In the genomic region with DNA sequence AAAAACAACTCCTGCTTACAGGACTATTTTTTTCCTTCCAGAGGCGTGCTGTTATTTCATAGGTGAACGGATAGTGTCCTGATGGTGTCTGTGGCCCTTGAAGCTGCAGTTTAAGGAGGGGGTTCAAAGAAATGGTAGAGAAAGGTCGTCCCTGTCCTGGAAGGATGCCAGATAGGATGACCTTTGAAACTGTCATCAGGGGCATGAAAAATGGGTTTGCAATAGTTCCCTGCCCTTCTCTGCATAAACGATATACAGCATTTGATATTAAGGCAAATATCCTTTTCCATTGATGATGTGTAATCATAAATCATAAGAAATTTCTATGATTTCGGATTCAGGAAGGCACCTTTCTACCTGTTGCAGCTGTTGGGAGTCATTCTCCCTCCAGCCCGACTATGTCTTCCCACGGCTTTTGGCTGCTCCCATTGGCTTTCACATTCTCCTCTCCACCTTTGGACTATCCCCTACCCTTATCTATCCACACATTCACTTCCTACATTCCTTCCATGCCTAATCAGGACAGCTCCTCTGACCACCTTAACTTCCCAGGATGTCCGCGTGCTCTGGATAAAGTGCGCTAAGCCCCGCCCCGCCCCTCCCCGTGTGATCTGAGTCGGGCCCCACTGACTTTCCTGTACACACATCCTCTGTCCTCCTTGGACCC, we compare ENCODE assay signal across 21 cellular contexts.
"Had no signal": no experiment of that assay in that cellular context is flagged by ENCODE, and none has a peak within 500 bp of the region (broad histone marks: within the 10 kb centered on the region; RNA-seq: fewer than 3 reads in every experiment).

No MANE protein-coding gene starts in this region.

- H3K4me3 ChIP-seq: left lung, smooth muscle cell had no signal

- H3K4me2 ChIP-seq: smooth muscle cell had no signal

- H3K27ac ChIP-seq: left lung had no signal

- H3K27me3 ChIP-seq: left lung had no signal

- H3K36me3 ChIP-seq: left lung had no signal

- FAIRE-seq: frontal cortex had no signal

- DNase-seq: activated CD4-positive, alpha-beta T cell treated with anti-CD3 and anti-CD28 coated beads for 4 hours; activated CD8-positive, alpha-beta memory T cell treated with anti-CD3 and anti-CD28 coated beads, Interleukin-2, amount 50 U/mL, for 4 hours; activated CD8-positive, alpha-beta T cell treated with anti-CD3 and anti-CD28 coated beads for 36 hours; activated effector memory CD4-positive, alpha-beta T cell treated with anti-CD3 and anti-CD28 coated beads, Interleukin-2, amount 50 U/mL, for 16 hours; activated T-cell treated with anti-CD3 and anti-CD28 coated beads, Interleukin-2, amount 50 U/mL, for 48 hours; cortex of kidney; effector memory CD4-positive, alpha-beta T cell; head of caudate nucleus; islet precursor cell; left lung; mesenchymal stem cell; nucleus accumbens; posterior cingulate gyrus; stimulated activated CD4-positive, alpha-beta T cell treated with anti-CD3 and anti-CD28 coated beads, Interleukin-4, amount 100 ng/mL, for 4 hours; stimulated activated naive CD8-positive, alpha-beta T cell treated with anti-CD3 and anti-CD28 coated beads, Interleukin-15, Interleukin-2, amounts not matched to agents 100 U/mL and 50 U/mL, for 24 hours; T-helper 17 cell; trophoblast cell had no signal

- H3K9me3 ChIP-seq: left lung had no signal

- ATAC-seq: activated CD8-positive, alpha-beta T cell treated with anti-CD3 and anti-CD28 coated beads for 36 hours; activated naive CD4-positive, alpha-beta T cell treated with anti-CD3 and anti-CD28 coated beads, Interleukin-2, amount 50 U/mL, for 72 hours; left lung; natural killer cell treated with Interleukin-12 subunit alpha and Interleukin-12 subunit beta and Interleukin-15 and Interleukin-18, amount 100 ng/mL, for 72 hours; stimulated activated naive CD8-positive, alpha-beta T cell treated with anti-CD3 and anti-CD28 coated beads, Interleukin-15, Interleukin-2, amounts not matched to agents 100 U/mL and 50 U/mL, for 24 hours; T-helper 17 cell had no signal
